Comparison of ENCODE assay signal across 1 cellular context in genomic region chr7:8084772-8085171, GRCh38.
TF ChIP-seq lines count a peak whose summit lies in the region.

No MANE protein-coding gene starts in this region.

TF ChIP-seq in GM23338, 12 proteins besides CTCF, POLR2A, EP300 and RAD21 (continued from another document):
- TF ChIP-seq REST (IDR thresholded peaks at IDR 0.05; ENCODE audit: unreplicated experiment) (no peak), EZH2phosphoT487 (IDR thresholded peaks at IDR 0.05; ENCODE audit: unreplicated experiment) (no peak)
